8 cellular contexts compared by ENCODE assay signal in genomic region chr14:105488781-105489606, GRCh38. TPM values are rescaled to one million over a fixed set of nuclear protein-coding genes. Genes with fewer than 3 reads are reported as not detected.
DNase-seq lines count a peak whose midpoint lies in the region; ATAC-seq and TF ChIP-seq lines count a peak whose summit lies in the region.

No MANE protein-coding gene starts in this region.

- H3K4me3 ChIP-seq in breast epithelium: peak overlapping the region; percentile 77 to 82 (median 79)

- H3K4me1 ChIP-seq in breast epithelium: peaks cover 9 to 21% of the 10 kb centered on the region in 2 donors
- H3K4me1 ChIP-seq in foreskin keratinocyte: peaks cover 2% of the 10 kb centered on the region

- peak overlapping the region; percentile 96 to 99 (median 98) for H3K27ac Mint-ChIP-seq in naive B cell

- H3K4me1 Mint-ChIP-seq in naive B cell: peaks cover 27 to 48% (median 30%) of the 10 kb centered on the region in 3 donors

- intact Hi-C loops in Right ventricle myocardium superior (cut with DNase I) (loop anchor here (5.0 kb wide), 1 partner anchor 42 kb away; no protein-coding TSS in a partner anchor), left ventricle myocardium superior (cut with micrococcal nuclease) (no loop called here), breast epithelium (cut with DNase I; ENCODE audit: low total_unique reads) (no loop called here)

- DNase-seq in Right ventricle myocardium superior (peak; percentile 67), left ventricle myocardium superior (no peak), breast epithelium (ENCODE audit: low spot score in 2 of 2) (no peak), naive B cell (no peak), RKO (ENCODE audit: low spot score) (no peak), foreskin keratinocyte (no peak), AG20443 (ENCODE audit: low spot score) (no peak)
- DNase-seq in activated effector memory CD4-positive, alpha-beta T cell treated with anti-CD3 and anti-CD28 coated beads, Interleukin-2, amount 50 U/mL, for 16 hours: no peak

- H3K36me3 Mint-ChIP-seq in naive B cell: no peaks in the 10 kb centered on the region

- peak overlapping the region; percentile 99 to 100 for H3K27ac ChIP-seq in breast epithelium
- no peak overlapping the region for H3K27ac ChIP-seq in foreskin keratinocyte

- H3K9me3 Mint-ChIP-seq in naive B cell: no peaks in the 10 kb centered on the region

- ATAC-seq in Right ventricle myocardium superior (ENCODE audit: poor library complexity) (no peak), left ventricle myocardium superior (no peak), naive B cell (ENCODE audit: low read depth in 2 of 2) (no peak), foreskin keratinocyte (no peak)

- TF ChIP-seq POLR2A in breast epithelium (IDR thresholded peaks at IDR 0.05): no peak

- no peaks in the 10 kb centered on the region for H3K27me3 ChIP-seq in breast epithelium
- peaks cover 41% of the 10 kb centered on the region for H3K27me3 ChIP-seq in foreskin keratinocyte

- no peak for TF ChIP-seq CTCF in breast epithelium (IDR thresholded peaks at IDR 0.05)
- no peak for TF ChIP-seq CTCF in foreskin keratinocyte (conservative IDR thresholded peaks at IDR 0.05)

- H3K4me3 Mint-ChIP-seq in naive B cell: peak overlapping the region; percentile 78 to 93 (median 86)

- no peaks in the 10 kb centered on the region for H3K9me3 ChIP-seq in breast epithelium

- no peaks in the 10 kb centered on the region for H3K27me3 Mint-ChIP-seq in naive B cell

- no peaks in the 10 kb centered on the region for H3K36me3 ChIP-seq in breast epithelium

RNA-seq across cellular contexts. Expression of gene TEDC1, which starts 2.1 kb away (rescaled TPM):
- total RNA-seq in Right ventricle myocardium superior (6.2 TPM), left ventricle myocardium superior (5.1 TPM), breast epithelium (1 to 10 TPM; 4.9 to 7.8 (median 6.7) TPM), foreskin keratinocyte (30.0 and 32.5 TPM in 2 replicates)
- polyA plus RNA-seq in naive B cell (ENCODE audit: low read depth in 6 of 6) (10 to 100 TPM in 3 of 6 donors, 1 to 10 TPM in 3; 3.5 to 13.6 (median 8.3) TPM), foreskin keratinocyte (37.7 and 41.6 TPM in 2 replicates)

RNA-seq across cellular contexts. Expression of gene CRIP1, which starts 2.3 kb away (rescaled TPM):
- 71.8 TPM for total RNA-seq in Right ventricle myocardium superior
- total RNA-seq in left ventricle myocardium superior: 59.4 TPM
- 10 to 100 TPM; 24.1 to 32.8 (median 32.8) TPM for total RNA-seq in breast epithelium
- 100 to 1,000 TPM; 115 to 495 (median 235) TPM for polyA plus RNA-seq in naive B cell (ENCODE audit: low read depth in 6 of 6)
- total RNA-seq in foreskin keratinocyte: 4.2 and 5.4 TPM in 2 replicates
- 9.7 and 16.0 TPM in 2 replicates for polyA plus RNA-seq in foreskin keratinocyte

RNA-seq across cellular contexts. Expression of gene CRIP2, which starts 14.4 kb away (rescaled TPM):
- total RNA-seq in Right ventricle myocardium superior (1,011 TPM), left ventricle myocardium superior (1,036 TPM), breast epithelium (100 to 1,000 TPM in 1 of 3 donors, 10 to 100 TPM in 2; 46.2 to 146 (median 92.1) TPM), foreskin keratinocyte (2.2 TPM in 2 replicates)
- polyA plus RNA-seq in naive B cell (ENCODE audit: low read depth in 6 of 6) (10 to 100 TPM in 2 of 6 donors, 1 to 10 TPM in 4; 2.0 to 27.3 (median 8.4) TPM), foreskin keratinocyte (3.6 and 4.0 TPM in 2 replicates)

RNA-seq across cellular contexts. Expression of gene TMEM121, which starts 37.4 kb away (rescaled TPM):
- total RNA-seq in Right ventricle myocardium superior (3.1 TPM), left ventricle myocardium superior (4.0 TPM), breast epithelium (1 to 10 TPM; 2.4 to 9.2 (median 9.2) TPM), foreskin keratinocyte (0.53 and 1.3 TPM in 2 replicates)
- polyA plus RNA-seq in naive B cell (ENCODE audit: low read depth in 6 of 6) (1 to 10 TPM; 1.4 to 3.3 (median 1.9) TPM), foreskin keratinocyte (0.76 and 1.6 TPM in 2 replicates)

Comparison
In these comparisons a context has a peak if more than half of its experiments do, and no peak if none do; other contexts are left out.
1. RNA of gene CRIP2, which starts 14.4 kb away (total RNA-seq): 1,036 TPM in left ventricle myocardium superior (single experiment), 1,011 TPM in Right ventricle myocardium superior (single experiment) and 46.2 to 146 TPM in breast epithelium; 2.2 TPM in foreskin keratinocyte; every median in the first group is over 10 times any median in the second.